In genomic region chr20:24559114-24559513, GRCh38 we compare ENCODE assay signal across 23 cellular contexts.
DNase-seq lines count a peak whose midpoint lies in the region; ATAC-seq, FAIRE-seq and TF ChIP-seq lines count a peak whose summit lies in the region.
"Had no signal": no experiment of that assay in that cellular context is flagged by ENCODE, and none has a peak within 500 bp of the region (broad histone marks: within the 10 kb centered on the region; RNA-seq: fewer than 3 reads in every experiment).

No MANE protein-coding gene starts in this region.

- no peaks in the 10 kb centered on the region; the same call in 1 of the 2 replicates for H3K79me1 ChIP-seq in H1 (ENCODE audit: low read depth, low read length)

- H2BK5ac ChIP-seq in H1 (ENCODE audit: low read depth, low read length) = no peak overlapping the region

- no TSS peak for BruUV-seq in HepG2 (replicated peaks; lab: Mats Ljungman, UMichigan)

- no peak overlapping the region for H2BK20ac ChIP-seq in H1 (ENCODE audit: low read length)

- H3K9me3 ChIP-seq in HepG2 (ENCODE audit: low read length) (no peaks in the 10 kb centered on the region), right lobe of liver (no peaks in the 10 kb centered on the region), MM.1S (replicated peaks; ENCODE audit: insufficient read depth, low read length) (no peaks in the 10 kb centered on the region), H1 (ENCODE audit: insufficient read depth in 2 of 2, low read depth in 1 of 2, low read length in 1 of 2) (peaks cover 6 to 9% of the 10 kb centered on the region in 2 experiments)
- H3K9me3 ChIP-seq: HAP-1 had no signal

- H3K4me3 ChIP-seq in HepG2 (replicated peaks in 1 of 3; ENCODE audit: insufficient read depth in 1 of 3, low read depth in 2 of 3, low read length in 3 of 3) (no peak overlapping the region), right lobe of liver (no peak overlapping the region), MM.1S (ENCODE audit: low read length) (no peak overlapping the region), H1 (ENCODE audit: extremely low read depth in 1 of 4, insufficient read depth in 2 of 4, low read depth in 3 of 4, low read length in 4 of 4) (no peak overlapping the region)
- H3K4me3 ChIP-seq: BLaER1 treated with 17β-estradiol and CSF1 and Interleukin-3, amounts not matched to agents 10 nM and 100 nM; GM12878; GM23338; HAP-1 had no signal

- H2BK120ac ChIP-seq in H1 (replicated peaks; ENCODE audit: low read depth, low read length) = peak overlapping the region; percentile 33

- no peak overlapping the region for H2BK12ac ChIP-seq in H1 (ENCODE audit: low read depth, low read length)

- no peak overlapping the region for H3K4ac ChIP-seq in H1 (replicated peaks; ENCODE audit: insufficient read length, low read depth, low read length)

- no peak for TF ChIP-seq CTCF in HepG2 (CRISPR knock-in tag; IDR thresholded peaks at IDR 0.05)
- no peak for TF ChIP-seq CTCF in right lobe of liver (IDR thresholded peaks at IDR 0.05)
- no peak for TF ChIP-seq CTCF in MM.1S (IDR thresholded peaks at IDR 0.05; ENCODE audit: low read length)
- TF ChIP-seq CTCF in H1 (IDR thresholded peaks at IDR 0.05; ENCODE audit: control extremely low read depth in 1 of 3, insufficient read depth in 1 of 3, low read depth in 1 of 3, low read length in 3 of 3) = no peak

- H3K4me1 Mint-ChIP-seq in activated T-cell treated with anti-CD3 and anti-CD28 coated beads, Interleukin-2, amount 50 U/mL, for 72 hours (ENCODE audit: low read depth) = peaks cover 6% of the 10 kb centered on the region
- H3K4me1 Mint-ChIP-seq: B cell; CD14-positive monocyte; CD8-positive, alpha-beta memory T cell had no signal

- H4K20me1 ChIP-seq in HepG2 (ENCODE audit: insufficient read depth, low read length) (no peaks in the 10 kb centered on the region), MM.1S (ENCODE audit: insufficient read depth, low read length) (no peaks in the 10 kb centered on the region), H1 (replicated peaks in 1 of 2; ENCODE audit: control insufficient read depth in 1 of 2, insufficient read depth in 2 of 2, low read length in 2 of 2) (no peaks in the 10 kb centered on the region)
- H4K20me1 ChIP-seq: BLaER1 treated with 17β-estradiol and CSF1 and Interleukin-3, amounts not matched to agents 10 nM and 100 nM had no signal

- no peak overlapping the region for H3K27ac Mint-ChIP-seq in activated T-cell treated with anti-CD3 and anti-CD28 coated beads, Interleukin-2, amount 50 U/mL, for 72 hours
- H3K27ac Mint-ChIP-seq: B cell; CD14-positive monocyte; CD4-positive, alpha-beta T cell; CD8-positive, alpha-beta memory T cell; GM23338 had no signal

- TF ChIP-seq POLR2A in HepG2 (IDR thresholded peaks at IDR 0.05; ENCODE audit: insufficient read depth in 1 of 2, low read depth in 2 of 2, low read length in 2 of 2) (no peak), right lobe of liver (IDR thresholded peaks at IDR 0.05) (no peak), H1 (IDR thresholded peaks at IDR 0.05; ENCODE audit: control extremely low read depth in 1 of 2, low read depth in 2 of 2, low read length in 2 of 2) (no peak)

- H3K36me3 ChIP-seq in HepG2 (replicated peaks in 1 of 2; ENCODE audit: control insufficient read depth in 1 of 2, insufficient read depth in 2 of 2, low read length in 2 of 2) (no peaks in the 10 kb centered on the region), right lobe of liver (no peaks in the 10 kb centered on the region), MM.1S (replicated peaks; ENCODE audit: insufficient read depth, low read length) (peaks cover 11% of the 10 kb centered on the region), H1 (ENCODE audit: control insufficient read depth in 2 of 4, insufficient read depth in 4 of 4, low read length in 3 of 4) (peaks cover 0 to 7% (median 0%) of the 10 kb centered on the region in 4 experiments; a peak in 2 of 8 replicates)
- H3K36me3 ChIP-seq: BLaER1 treated with 17β-estradiol and CSF1 and Interleukin-3, amounts not matched to agents 10 nM and 100 nM; HAP-1 had no signal

- no peaks in the 10 kb centered on the region for H3K4me1 ChIP-seq in HepG2 (ENCODE audit: insufficient read depth, low read length)
- H3K4me1 ChIP-seq in right lobe of liver = no peaks in the 10 kb centered on the region
- H3K4me1 ChIP-seq in MM.1S (ENCODE audit: low read length) = peaks cover 27% of the 10 kb centered on the region
- no peaks in the 10 kb centered on the region for H3K4me1 ChIP-seq in H1 (replicated peaks in 1 of 4; ENCODE audit: control insufficient read depth in 3 of 4, insufficient read depth in 4 of 4, low read length in 3 of 4)
- H3K4me1 ChIP-seq: HAP-1 had no signal

- H3K9ac ChIP-seq in HepG2 (ENCODE audit: insufficient read depth, low read depth, low read length) (no peak overlapping the region), MM.1S (ENCODE audit: low read length) (peak overlapping the region; percentile 71; the same call in 1 of the 2 replicates), H1 (replicated peaks in 1 of 4; ENCODE audit: extremely low read depth in 1 of 4, low read depth in 3 of 4, low read length in 3 of 4) (no peak overlapping the region)
- H3K9ac ChIP-seq: BLaER1 treated with 17β-estradiol and CSF1 and Interleukin-3, amounts not matched to agents 10 nM and 100 nM had no signal

- H3K79me2 ChIP-seq in HepG2 (ENCODE audit: insufficient read depth, low read length) (no peaks in the 10 kb centered on the region), MM.1S (ENCODE audit: low read length) (peaks cover 48% of the 10 kb centered on the region), H1 (ENCODE audit: control insufficient read depth in 1 of 2, insufficient read depth in 2 of 2, low read length in 2 of 2) (no peaks in the 10 kb centered on the region)

- no peak for ATAC-seq in HepG2
- no peak for ATAC-seq in right lobe of liver
- ATAC-seq in activated T-cell treated with anti-CD3 and anti-CD28 coated beads, Interleukin-2, amount 50 U/mL, for 72 hours (replicated peaks in 1 of 2) = no peak
- ATAC-seq in GM19467 (IDR thresholded peaks at IDR 0.05; ENCODE audit: unreplicated experiment) = no peak
- ATAC-seq: GM12878, GM23338 had no signal

- DNase-seq in HepG2 (ENCODE audit: low spot score) (no peak), right lobe of liver (no peak), MM.1S (no peak), H1 (ENCODE audit: low read depth in 1 of 2, low spot score in 2 of 2) (no peak)
- DNase-seq in activated T-cell treated with anti-CD3 and anti-CD28 coated beads, Interleukin-2, amount 50 U/mL, for 72 hours = no peak
- DNase-seq: CD4-positive, alpha-beta T cell; CD8-positive, alpha-beta memory T cell; DMS 273 treated with DMSO at 0.1 percent for 48 hours; DMS79; EL; GDM1 had no signal

- CTCF ChIA-PET in HepG2 (lab: Yijun Ruan, JAX; ENCODE audit: low intra/inter-chr PET ratio, low total read pairs) = no interaction called here
- CTCF ChIA-PET in H1 (lab: Charles Lee; ENCODE audit: partially characterized antibody) = no interaction called here

- no peak for TF ChIP-seq RAD21 in HepG2 (CRISPR knock-in tag; IDR thresholded peaks at IDR 0.05)
- TF ChIP-seq RAD21 in H1 (IDR thresholded peaks at IDR 0.05 in 1 of 2, conservative IDR thresholded peaks at IDR 0.05 in 1 of 2; ENCODE audit: low read depth in 2 of 2, low read length in 2 of 2) = no peak

- no peak overlapping the region for H3K27ac ChIP-seq in HepG2 (ENCODE audit: extremely low read length, insufficient read depth, low read length)
- no peak overlapping the region for H3K27ac ChIP-seq in right lobe of liver
- peak overlapping the region; percentile 93; the same call in 1 of the 2 replicates for H3K27ac ChIP-seq in MM.1S (ENCODE audit: low read length)
- no peak overlapping the region for H3K27ac ChIP-seq in H1 (ENCODE audit: low read depth, low read length)
- H3K27ac ChIP-seq: 22Rv1; BLaER1 treated with 17β-estradiol and CSF1 and Interleukin-3, amounts not matched to agents 10 nM and 100 nM had no signal

- peaks cover 7% of the 10 kb centered on the region for H3K27me3 Mint-ChIP-seq in activated T-cell treated with anti-CD3 and anti-CD28 coated beads, Interleukin-2, amount 50 U/mL, for 72 hours (ENCODE audit: low read depth)
- H3K27me3 Mint-ChIP-seq: B cell; CD4-positive, alpha-beta T cell had no signal

- POLR2A ChIA-PET in HepG2 (lab: Yijun Ruan, JAX) (no interaction called here), H1 (lab: Charles Lee; ENCODE audit: partially characterized antibody) (no interaction called here)

- H3K27me3 ChIP-seq in HepG2 (ENCODE audit: control insufficient read depth in 1 of 2, insufficient read depth in 2 of 2, low read length in 2 of 2) = no peaks in the 10 kb centered on the region
- H3K27me3 ChIP-seq in right lobe of liver = no peaks in the 10 kb centered on the region
- H3K27me3 ChIP-seq in MM.1S (replicated peaks; ENCODE audit: insufficient read depth, low read length) = no peaks in the 10 kb centered on the region
- H3K27me3 ChIP-seq in H1 (replicated peaks in 1 of 4; ENCODE audit: control insufficient read depth in 3 of 4, extremely low read depth in 1 of 4, insufficient read depth in 3 of 4, low read length in 3 of 4) = no peaks in the 10 kb centered on the region
- H3K27me3 ChIP-seq: BLaER1 treated with 17β-estradiol and CSF1 and Interleukin-3, amounts not matched to agents 10 nM and 100 nM had no signal

- H3K4me2 ChIP-seq in HepG2 (ENCODE audit: low read depth, low read length) = no peak overlapping the region
- H3K4me2 ChIP-seq in MM.1S (ENCODE audit: low read depth, low read length) = peak overlapping the region; percentile 94
- H3K4me2 ChIP-seq in H1 (ENCODE audit: insufficient read depth in 1 of 2, low read depth in 2 of 2, low read length in 2 of 2) = no peak overlapping the region
- H3K4me2 ChIP-seq: GM23338 had no signal

- WGBS in HepG2 (ENCODE audit: low lambda C conversion rate) = 0% methylated on average over 1 of the region's 1 CpG
- 41% methylated on average over 1 of the region's 1 CpG for WGBS in right lobe of liver (ENCODE audit: insufficient coverage, low coverage, low lambda C conversion rate, missing lambda C conversion rate)
- 85% methylated on average over 1 of the region's 1 CpG; no CpG with 5 or more reads in 1 of the 2 experiments for WGBS in H1 (ENCODE audit: extremely low coverage in 1 of 2, insufficient coverage in 1 of 2, insufficient read length in 1 of 2, insufficient replicate concordance in 2 of 2, low coverage in 1 of 2, low lambda C conversion rate in 2 of 2, missing lambda C conversion rate in 1 of 2), 2 experiments

- no peak overlapping the region for H4K91ac ChIP-seq in H1 (replicated peaks; ENCODE audit: insufficient read length, low read length)

- intact Hi-C loops in HepG2 (cut with micrococcal nuclease; ENCODE audit: unreplicated experiment) (no loop called here), right lobe of liver (cut with DNase I) (no loop called here)

- no peak overlapping the region for H3K4me3 Mint-ChIP-seq in activated T-cell treated with anti-CD3 and anti-CD28 coated beads, Interleukin-2, amount 50 U/mL, for 72 hours
- H3K4me3 Mint-ChIP-seq: B cell; CD14-positive monocyte; CD4-positive, alpha-beta T cell; CD8-positive, alpha-beta memory T cell; GM23338 had no signal

- FAIRE-seq in HepG2 (lab: Jason Lieb, UNC) = no peak
- FAIRE-seq in H1 (lab: Jason Lieb, UNC) = no peak
- FAIRE-seq: A204.1, D721Med, GM12878, GM19239, H54 had no signal

- H3K14ac ChIP-seq in H1 (ENCODE audit: insufficient read length) = no peak overlapping the region

- in situ Hi-C loops in HepG2 (cut with HindIII; ENCODE audit: extremely low pct_ligation_motif_present, low pct_unique_long_range_greater_than_20kb) = no loop called here

- H4K5ac ChIP-seq in H1 (ENCODE audit: insufficient read length, low read depth, low read length) = no peak overlapping the region

- H3K56ac ChIP-seq in H1 (replicated peaks; ENCODE audit: insufficient read length, low read depth, low read length) = no peak overlapping the region

- H2AFZ ChIP-seq in HepG2 (ENCODE audit: low read length) = no peak overlapping the region
- no peak overlapping the region for H2AFZ ChIP-seq in MM.1S (ENCODE audit: low read length)
- H2AFZ ChIP-seq in H1 (ENCODE audit: low read length) = no peak overlapping the region
- H2AFZ ChIP-seq: GM23338 had no signal

- peaks cover 0 to 3% of the 10 kb centered on the region in 2 donors for H3K36me3 Mint-ChIP-seq in activated T-cell treated with anti-CD3 and anti-CD28 coated beads, Interleukin-2, amount 50 U/mL, for 72 hours (ENCODE audit: insufficient read depth in 2 of 2)
- H3K36me3 Mint-ChIP-seq: CD14-positive monocyte; CD8-positive, alpha-beta memory T cell had no signal

- no peak overlapping the region for H4K8ac ChIP-seq in H1 (ENCODE audit: extremely low read depth, insufficient read depth, low read length)

- TF ChIP-seq EP300 in HepG2 (IDR thresholded peaks at IDR 0.05; ENCODE audit: low read depth in 2 of 2, low read length in 2 of 2) (no peak), HepG2 (CRISPR knock-in tag; IDR thresholded peaks at IDR 0.05; ENCODE audit: borderline replicate concordance) (no peak), H1 (IDR thresholded peaks at IDR 0.05; ENCODE audit: borderline replicate concordance in 1 of 2, low read depth in 2 of 2, low read length in 2 of 2) (no peak)

- no peak overlapping the region for H2BK15ac ChIP-seq in H1 (ENCODE audit: low read length)

- H3K9me3 Mint-ChIP-seq in activated T-cell treated with anti-CD3 and anti-CD28 coated beads, Interleukin-2, amount 50 U/mL, for 72 hours = peaks cover 7% of the 10 kb centered on the region in 2 donors

- no peak overlapping the region for H2AK5ac ChIP-seq in H1 (ENCODE audit: low read depth, low read length)

- H3K23me2 ChIP-seq in H1 (ENCODE audit: low read depth, low read length) = no peaks in the 10 kb centered on the region

- H3F3A ChIP-seq in MM.1S (ENCODE audit: insufficient read depth, low read length) = peaks cover 19% of the 10 kb centered on the region

- H3K23ac ChIP-seq in H1 (ENCODE audit: insufficient read length) = no peak overlapping the region

- H3K18ac ChIP-seq in H1 (ENCODE audit: extremely low read depth, low read length) = no peak overlapping the region

- H3K9me2 ChIP-seq in MM.1S (replicated peaks; ENCODE audit: insufficient read depth, low read length) = no peaks in the 10 kb centered on the region
